Comparison of ENCODE assay signal across 25 cellular contexts in the genomic region with DNA sequence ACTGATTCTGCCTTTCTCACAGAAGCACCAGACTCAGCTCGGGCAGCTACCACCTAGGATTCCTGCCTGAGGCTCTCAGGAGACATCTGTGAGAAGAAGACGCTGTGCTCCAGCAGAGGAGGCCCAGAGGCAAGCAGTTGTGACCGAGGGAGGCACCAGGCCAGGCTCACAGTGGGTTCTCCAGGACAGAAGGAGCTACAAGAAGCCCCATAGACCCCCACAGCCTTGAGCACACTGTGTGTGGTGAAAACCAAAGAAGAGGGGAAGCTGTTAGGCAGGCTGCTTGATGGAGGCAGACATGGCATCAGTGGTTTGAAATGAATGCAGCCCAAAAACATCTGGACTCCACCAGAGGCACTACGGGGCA.
"Had no signal": no experiment of that assay in that cellular context is flagged by ENCODE, and none has a peak within 500 bp of the region (broad histone marks: within the 10 kb centered on the region; RNA-seq: fewer than 3 reads in every experiment).

No MANE protein-coding gene starts in this region.

- H3K27me3 ChIP-seq: esophagus squamous epithelium, heart right ventricle, left lung, neutrophil, pancreas, transverse colon, upper lobe of right lung, uterus had no signal

- H3K36me3 ChIP-seq: esophagus squamous epithelium, heart right ventricle, left lung, neutrophil, pancreas, thoracic aorta, transverse colon, upper lobe of right lung, uterus had no signal

- H3K9me3 ChIP-seq: esophagus squamous epithelium, heart right ventricle, left lung, mucosa of descending colon, neutrophil, pancreas, thoracic aorta, transverse colon, upper lobe of right lung, uterus had no signal

- H3K4me3 ChIP-seq: coronary artery, esophagus squamous epithelium, heart right ventricle, left lung, mucosa of descending colon, pancreas, thoracic aorta, transverse colon, upper lobe of right lung, uterus had no signal

- ATAC-seq: effector memory CD8-positive, alpha-beta T cell; heart right ventricle; left cardiac atrium; left lung; natural killer cell treated with Interleukin-12 subunit alpha and Interleukin-12 subunit beta and Interleukin-15 and Interleukin-18, amount 100 ng/mL, for 72 hours; pancreas; stimulated activated memory B cell treated with anti-CD40 and anti-IgM and Interleukin-4, amounts not matched to agents 10 μg/mL and 1 μg/mL and 100 μg/mL, for 72 hours; stimulated activated naive CD8-positive, alpha-beta T cell treated with anti-CD3 and anti-CD28 coated beads, Interleukin-15, Interleukin-2, amounts not matched to agents 100 U/mL and 50 U/mL, for 24 hours; upper lobe of right lung had no signal

- DNase-seq: dermis blood vessel endothelial cell; effector memory CD8-positive, alpha-beta T cell; erythroblast; esophagus squamous epithelium; foreskin melanocyte; glutamatergic neuron; heart right ventricle; hippocampal formation; left cardiac atrium; left lung; mesenchymal stem cell; naive B cell; pancreas; stimulated activated CD4-positive, alpha-beta T cell treated with anti-CD3 and anti-CD28 coated beads, Interleukin-4, amount 100 ng/mL, for 4 hours; stimulated activated naive CD8-positive, alpha-beta T cell treated with anti-CD3 and anti-CD28 coated beads, Interleukin-15, Interleukin-2, amounts not matched to agents 100 U/mL and 50 U/mL, for 24 hours; substantia nigra; uterus had no signal

- H3K4me1 ChIP-seq: heart right ventricle, left lung, pancreas, upper lobe of right lung, uterus had no signal

- H3K27ac ChIP-seq: coronary artery, esophagus squamous epithelium, heart right ventricle, left lung, neutrophil, pancreas, thoracic aorta, transverse colon, upper lobe of right lung, uterus had no signal
